Comparison of ENCODE assay signal across 1 cellular context in the genomic region with DNA sequence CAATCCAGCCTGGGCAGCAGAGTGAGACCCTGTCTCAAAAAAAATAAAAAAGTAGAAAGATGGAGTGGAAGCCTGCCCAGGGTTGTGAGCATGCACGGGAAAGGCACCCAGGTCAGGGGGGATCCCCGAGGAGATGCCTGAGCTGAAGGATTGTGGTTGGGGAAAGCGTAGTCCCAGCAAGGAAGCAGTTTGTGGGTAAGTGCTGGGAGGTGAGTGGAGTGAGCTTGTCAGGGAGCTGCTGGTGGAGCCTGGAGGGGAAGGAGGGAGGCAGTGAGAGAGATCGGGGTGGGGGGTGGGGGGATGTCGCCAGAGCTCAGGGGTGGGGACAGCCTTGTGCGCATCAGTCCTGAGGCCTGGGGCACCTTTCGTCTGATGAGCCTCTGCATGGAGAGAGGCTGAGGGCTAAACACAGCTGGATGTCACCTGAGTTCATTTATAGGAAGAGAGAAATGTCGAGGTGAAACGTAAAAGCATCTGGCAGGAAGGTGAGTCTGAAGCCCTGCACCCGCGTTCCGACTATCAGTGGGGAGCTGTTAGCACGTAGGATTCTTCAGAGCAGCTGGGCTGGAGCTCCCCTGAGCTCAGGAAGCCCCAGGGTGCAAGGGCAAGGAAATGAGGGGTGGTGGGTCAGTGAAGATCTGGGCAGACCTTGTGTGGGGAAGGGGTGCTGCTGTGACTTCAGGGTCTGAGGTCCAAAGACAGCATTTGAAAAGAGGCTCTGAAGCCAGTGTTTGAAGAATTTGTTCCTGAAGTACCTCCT.
TF ChIP-seq lines count a peak whose summit lies in the region.

No MANE protein-coding gene starts in this region.

TF ChIP-seq in WTC11, 78 proteins besides CTCF, POLR2A, EP300 and RAD21:
- TF ChIP-seq ZNF138 (CRISPR knock-in tag; conservative IDR thresholded peaks at IDR 0.05): no peak
- TF ChIP-seq, protein P1, sequence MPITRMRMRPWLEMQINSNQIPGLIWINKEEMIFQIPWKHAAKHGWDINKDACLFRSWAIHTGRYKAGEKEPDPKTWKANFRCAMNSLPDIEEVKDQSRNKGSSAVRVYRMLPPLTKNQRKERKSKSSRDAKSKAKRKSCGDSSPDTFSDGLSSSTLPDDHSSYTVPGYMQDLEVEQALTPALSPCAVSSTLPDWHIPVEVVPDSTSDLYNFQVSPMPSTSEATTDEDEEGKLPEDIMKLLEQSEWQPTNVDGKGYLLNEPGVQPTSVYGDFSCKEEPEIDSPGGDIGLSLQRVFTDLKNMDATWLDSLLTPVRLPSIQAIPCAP (CRISPR knock-in tag; IDR thresholded peaks at IDR 0.05): no peak
- TF ChIP-seq, protein P2, sequence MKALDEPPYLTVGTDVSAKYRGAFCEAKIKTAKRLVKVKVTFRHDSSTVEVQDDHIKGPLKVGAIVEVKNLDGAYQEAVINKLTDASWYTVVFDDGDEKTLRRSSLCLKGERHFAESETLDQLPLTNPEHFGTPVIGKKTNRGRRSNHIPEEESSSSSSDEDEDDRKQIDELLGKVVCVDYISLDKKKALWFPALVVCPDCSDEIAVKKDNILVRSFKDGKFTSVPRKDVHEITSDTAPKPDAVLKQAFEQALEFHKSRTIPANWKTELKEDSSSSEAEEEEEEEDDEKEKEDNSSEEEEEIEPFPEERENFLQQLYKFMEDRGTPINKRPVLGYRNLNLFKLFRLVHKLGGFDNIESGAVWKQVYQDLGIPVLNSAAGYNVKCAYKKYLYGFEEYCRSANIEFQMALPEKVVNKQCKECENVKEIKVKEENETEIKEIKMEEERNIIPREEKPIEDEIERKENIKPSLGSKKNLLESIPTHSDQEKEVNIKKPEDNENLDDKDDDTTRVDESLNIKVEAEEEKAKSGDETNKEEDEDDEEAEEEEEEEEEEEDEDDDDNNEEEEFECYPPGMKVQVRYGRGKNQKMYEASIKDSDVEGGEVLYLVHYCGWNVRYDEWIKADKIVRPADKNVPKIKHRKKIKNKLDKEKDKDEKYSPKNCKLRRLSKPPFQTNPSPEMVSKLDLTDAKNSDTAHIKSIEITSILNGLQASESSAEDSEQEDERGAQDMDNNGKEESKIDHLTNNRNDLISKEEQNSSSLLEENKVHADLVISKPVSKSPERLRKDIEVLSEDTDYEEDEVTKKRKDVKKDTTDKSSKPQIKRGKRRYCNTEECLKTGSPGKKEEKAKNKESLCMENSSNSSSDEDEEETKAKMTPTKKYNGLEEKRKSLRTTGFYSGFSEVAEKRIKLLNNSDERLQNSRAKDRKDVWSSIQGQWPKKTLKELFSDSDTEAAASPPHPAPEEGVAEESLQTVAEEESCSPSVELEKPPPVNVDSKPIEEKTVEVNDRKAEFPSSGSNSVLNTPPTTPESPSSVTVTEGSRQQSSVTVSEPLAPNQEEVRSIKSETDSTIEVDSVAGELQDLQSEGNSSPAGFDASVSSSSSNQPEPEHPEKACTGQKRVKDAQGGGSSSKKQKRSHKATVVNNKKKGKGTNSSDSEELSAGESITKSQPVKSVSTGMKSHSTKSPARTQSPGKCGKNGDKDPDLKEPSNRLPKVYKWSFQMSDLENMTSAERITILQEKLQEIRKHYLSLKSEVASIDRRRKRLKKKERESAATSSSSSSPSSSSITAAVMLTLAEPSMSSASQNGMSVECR (CRISPR knock-in tag; IDR thresholded peaks at IDR 0.05; ENCODE audit: borderline replicate concordance): no peak
- TF ChIP-seq ZNF263 (CRISPR knock-in tag; IDR thresholded peaks at IDR 0.05; ENCODE audit: low read depth): no peak
- TF ChIP-seq NR2C2 (CRISPR knock-in tag; IDR thresholded peaks at IDR 0.05): no peak
- no peak for TF ChIP-seq ZNF219 (CRISPR knock-in tag; IDR thresholded peaks at IDR 0.05; ENCODE audit: borderline replicate concordance)
- TF ChIP-seq ZNF232 (CRISPR knock-in tag; IDR thresholded peaks at IDR 0.05): no peak
- no peak for TF ChIP-seq ZNF121 (CRISPR knock-in tag; IDR thresholded peaks at IDR 0.05)
